ENCODE assay signal across 14 cellular contexts in the genomic region with DNA sequence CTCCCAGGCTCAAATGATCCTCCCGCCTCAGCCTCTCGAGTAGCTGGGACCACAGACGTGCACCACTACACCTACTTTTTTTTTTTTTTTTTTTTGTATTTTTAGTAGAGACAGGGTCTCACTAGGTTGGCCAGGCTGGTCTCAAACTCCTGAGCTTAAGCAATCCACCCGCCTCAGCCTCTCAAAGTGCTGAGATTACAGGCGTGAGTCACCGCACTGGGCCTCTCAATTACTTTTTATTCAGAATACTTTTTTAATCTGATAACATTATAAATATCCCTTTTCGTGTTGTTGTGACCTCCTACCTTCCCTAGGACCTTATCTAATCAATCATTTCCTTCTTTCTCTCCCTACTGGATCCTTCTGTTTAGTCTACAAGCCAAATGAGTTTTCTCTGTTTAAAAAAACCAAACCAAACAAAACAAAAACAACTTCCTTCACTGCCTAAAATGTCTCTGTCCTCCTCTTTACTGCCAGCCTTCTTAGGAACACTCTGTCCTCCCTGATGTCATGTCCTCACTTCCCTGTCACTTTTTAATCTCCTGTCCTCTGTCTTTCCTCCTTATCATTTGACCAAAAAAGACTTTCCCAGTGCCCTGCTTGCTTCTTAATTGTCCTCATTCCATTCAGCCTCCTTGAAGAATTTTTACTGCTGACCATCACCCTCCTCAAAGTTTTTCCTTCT.
"Had no signal": no experiment of that assay in that cellular context is flagged by ENCODE, and none has a peak within 500 bp of the region (broad histone marks: within the 10 kb centered on the region; RNA-seq: fewer than 3 reads in every experiment).

No MANE protein-coding gene starts in this region.

- H3K27ac ChIP-seq: brain microvascular endothelial cell had no signal

- DNase-seq: activated CD4-positive, alpha-beta T cell treated with anti-CD3 and anti-CD28 coated beads, Interleukin-2, amount 50 U/mL, for 1 hour; activated CD4-positive, CD25-positive, alpha-beta regulatory T cell; activated naive CD4-positive, alpha-beta T cell treated with anti-CD3 and anti-CD28 coated beads, Interleukin-2, amount 10 ng/mL, durations not matched to agents 7 days and 5 days; activated T-cell treated with anti-CD3 and anti-CD28 coated beads for 4 hours; amygdala; brain microvascular endothelial cell; dorsolateral prefrontal cortex; hypothalamus; nucleus accumbens; stimulated activated CD4-positive, alpha-beta T cell treated with anti-CD3 and anti-CD28 coated beads, Interleukin-4, amount 100 ng/mL, for 4 hours; stimulated activated naive CD8-positive, alpha-beta T cell treated with anti-CD3 and anti-CD28 coated beads, Interleukin-15, amount 100 ng/mL, for 72 hours; T-helper 2 cell had no signal

- H3K27me3 ChIP-seq: brain microvascular endothelial cell, dorsolateral prefrontal cortex had no signal

- H3K4me3 ChIP-seq: dorsolateral prefrontal cortex, lung had no signal

- ATAC-seq: activated T-helper 17 cell treated with anti-CD3 and anti-CD28 coated beads, Interleukin-2, amount 50 U/mL, for 72 hours; stimulated activated naive CD8-positive, alpha-beta T cell treated with anti-CD3 and anti-CD28 coated beads, Interleukin-15, amount 100 ng/mL, for 72 hours had no signal

- H3K36me3 ChIP-seq: brain microvascular endothelial cell had no signal
